Comparison of ENCODE assay signal across 16 cellular contexts in the genomic region with DNA sequence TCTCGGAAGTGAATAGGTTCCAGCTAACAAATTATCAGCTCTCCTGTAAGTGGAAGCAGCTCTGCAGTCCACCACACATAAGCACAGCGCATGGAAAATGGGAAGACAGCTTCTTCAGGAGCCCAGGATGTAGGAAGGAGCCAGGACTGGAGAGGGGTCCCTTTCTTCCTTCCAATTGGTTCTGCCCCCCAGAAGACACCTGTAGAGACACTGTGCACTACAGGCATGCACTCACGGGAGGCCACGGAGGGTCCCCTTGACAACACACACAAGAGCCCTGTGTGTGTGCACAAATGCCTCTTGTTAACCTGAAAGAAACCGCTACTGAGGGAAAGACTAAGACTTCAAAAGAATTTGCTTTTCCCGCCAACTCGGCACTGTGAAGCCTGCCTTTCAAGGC.
DNase-seq lines count a peak whose midpoint lies in the region; ATAC-seq and TF ChIP-seq lines count a peak whose summit lies in the region.
"Had no signal": no experiment of that assay in that cellular context is flagged by ENCODE, and none has a peak within 500 bp of the region (broad histone marks: within the 10 kb centered on the region; RNA-seq: fewer than 3 reads in every experiment).

No MANE protein-coding gene starts in this region.

- H3K4me3 ChIP-seq in Jurkat, Clone E6-1 (ENCODE audit: low read length) = no peak overlapping the region
- H3K4me3 ChIP-seq: A549 had no signal

- ATAC-seq in GM21360 (IDR thresholded peaks at IDR 0.05; ENCODE audit: unreplicated experiment) = no peak
- ATAC-seq: A549 had no signal

- peak; percentile 16 for DNase-seq in Jurkat, Clone E6-1 (ENCODE audit: low read depth, low spot score)
- DNase-seq in caudate nucleus (lab: John Stamatoyannopoulos, UW) = peak in 3 of 61 donors; percentile 20 to 43 (median 37)
- peak; percentile 67 for DNase-seq in medulla oblongata (ENCODE audit: extremely low spot score)
- no peak for DNase-seq in COLO668 (lab: John Stamatoyannopoulos, UW; ENCODE audit: unreplicated experiment)
- no peak for DNase-seq in HEK293T (ENCODE audit: extremely low spot score)
- DNase-seq: AML-193; CD4-positive, alpha-beta T cell; DMS153; DMS79; GDM1; H9 had no signal

- H3K27ac ChIP-seq in caudate nucleus (ENCODE audit: low read depth, low read length) (peak overlapping the region; percentile 48), temporal lobe (ENCODE audit: low read depth, low read length) (peak overlapping the region; percentile 73)
- H3K27ac ChIP-seq: 22Rv1, A549, C4-2B had no signal

- CTCF ChIA-PET in HEK293T (lab: Yijun Ruan, JAX) = interaction anchor here (1.1 kb wide), 1 partner anchor 174 kb away, joined by 3 read pairs; no protein-coding TSS in a partner anchor

- POLR2A ChIA-PET in HEK293T (lab: Yijun Ruan, JAX) = no interaction called here

TF ChIP-seq in HEK293T, 16 proteins besides CTCF, POLR2A, EP300 and RAD21:
- TF ChIP-seq SP1 (IDR thresholded peaks at IDR 0.05) = no peak
- no peak for TF ChIP-seq CTBP1 (IDR thresholded peaks at IDR 0.05; ENCODE audit: borderline replicate concordance)
- TF ChIP-seq L3MBTL2 (conservative IDR thresholded peaks at IDR 0.05) = no peak
- TF ChIP-seq SUZ12 (IDR thresholded peaks at IDR 0.05) = no peak
- TF ChIP-seq ARNT (IDR thresholded peaks at IDR 0.05) = no peak
- TF ChIP-seq NFRKB (IDR thresholded peaks at IDR 0.05) = no peak
- TF ChIP-seq LEF1 (IDR thresholded peaks at IDR 0.05; ENCODE audit: borderline replicate concordance) = no peak
- TF ChIP-seq, protein P1, sequence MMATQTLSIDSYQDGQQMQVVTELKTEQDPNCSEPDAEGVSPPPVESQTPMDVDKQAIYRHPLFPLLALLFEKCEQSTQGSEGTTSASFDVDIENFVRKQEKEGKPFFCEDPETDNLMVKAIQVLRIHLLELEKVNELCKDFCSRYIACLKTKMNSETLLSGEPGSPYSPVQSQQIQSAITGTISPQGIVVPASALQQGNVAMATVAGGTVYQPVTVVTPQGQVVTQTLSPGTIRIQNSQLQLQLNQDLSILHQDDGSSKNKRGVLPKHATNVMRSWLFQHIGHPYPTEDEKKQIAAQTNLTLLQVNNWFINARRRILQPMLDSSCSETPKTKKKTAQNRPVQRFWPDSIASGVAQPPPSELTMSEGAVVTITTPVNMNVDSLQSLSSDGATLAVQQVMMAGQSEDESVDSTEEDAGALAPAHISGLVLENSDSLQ (IDR thresholded peaks at IDR 0.05) = no peak
- no peak for TF ChIP-seq HDGF (IDR thresholded peaks at IDR 0.05; ENCODE audit: borderline replicate concordance)
- no peak for TF ChIP-seq FOXK2 (IDR thresholded peaks at IDR 0.05)
- no peak for TF ChIP-seq ELF4 (IDR thresholded peaks at IDR 0.05)
- TF ChIP-seq TARDBP (IDR thresholded peaks at IDR 0.05) = no peak

Comparison
In these comparisons a context has a peak if more than half of its experiments do, and no peak if none do; other contexts are left out.
1. DNase-seq: peak in Jurkat, Clone E6-1 (single experiment) and medulla oblongata (single experiment); none in COLO668 (single experiment) and HEK293T (single experiment).